8 cellular contexts compared by ENCODE assay signal in genomic region chr5:133824661-133825254, GRCh38.
DNase-seq lines count a peak whose midpoint lies in the region; ATAC-seq, FAIRE-seq and TF ChIP-seq lines count a peak whose summit lies in the region.

No MANE protein-coding gene starts in this region.

- no peaks in the 10 kb centered on the region for H3K27me3 ChIP-seq in effector memory CD4-positive, alpha-beta T cell (replicated peaks; ENCODE audit: control insufficient read depth, insufficient read depth, low read length, poor library complexity, severe bottlenecking)
- H3K27me3 ChIP-seq in transverse colon, result peaks cover 5% of the 10 kb centered on the region

- TF ChIP-seq POLR2A in transverse colon (IDR thresholded peaks at IDR 0.05), result no peak

- H3K36me3 ChIP-seq in effector memory CD4-positive, alpha-beta T cell (ENCODE audit: control insufficient read depth, insufficient read depth, low read length), result no peaks in the 10 kb centered on the region
- H3K36me3 ChIP-seq in transverse colon, result no peaks in the 10 kb centered on the region

- 56 to 82% methylated on average over 4 to 6 of the region's 6 CpGs for WGBS in transverse colon (ENCODE audit: low coverage in 1 of 2), 2 donors

- no peak overlapping the region for H3K27ac ChIP-seq in effector memory CD4-positive, alpha-beta T cell (ENCODE audit: insufficient read depth, low read length, poor library complexity, severe bottlenecking)
- no peak overlapping the region for H3K27ac ChIP-seq in transverse colon

- DNase-seq in GM20000 (ENCODE audit: low spot score) (peak; percentile 68), kidney tubule cell (ENCODE audit: low spot score) (peak; percentile 82), frontal cortex (ENCODE audit: low spot score in 2 of 2) (no peak), medulla oblongata (ENCODE audit: extremely low spot score) (no peak), transverse colon (no peak)
- no peak for DNase-seq in effector memory CD4-positive, alpha-beta T cell

- no peak for FAIRE-seq in frontal cortex (lab: Jason Lieb, UNC)

- in situ Hi-C loops in transverse colon (cut with MboI; ENCODE audit: low pct_ligation_motif_present in 1 of 4, low pct_unique_long_range_greater_than_20kb in 1 of 4, low sequenced_read_pairs in 3 of 4), result no loop called here

- TF ChIP-seq EP300 in transverse colon (IDR thresholded peaks at IDR 0.05; ENCODE audit: low read depth), result no peak

- H3K9me3 ChIP-seq in effector memory CD4-positive, alpha-beta T cell (ENCODE audit: control insufficient read depth, low read length), result no peaks in the 10 kb centered on the region
- H3K9me3 ChIP-seq in transverse colon, result no peaks in the 10 kb centered on the region

- ATAC-seq in GM18508 (IDR thresholded peaks at IDR 0.05; ENCODE audit: insufficient read depth, unreplicated experiment) (peak; percentile 44), HG03342 (IDR thresholded peaks at IDR 0.05; ENCODE audit: unreplicated experiment) (peak; percentile 72)

- no peak for TF ChIP-seq CTCF in GM20000 (IDR thresholded peaks at IDR 0.05; ENCODE audit: extremely low read depth, missing control alignments)
- no peak for TF ChIP-seq CTCF in transverse colon (IDR thresholded peaks at IDR 0.05)

- intact Hi-C loops in transverse colon (cut with DNase I; ENCODE audit: low total_unique reads), result no loop called here

- no peak overlapping the region for H3K4me3 ChIP-seq in effector memory CD4-positive, alpha-beta T cell (ENCODE audit: insufficient read depth, low read depth, low read length, poor library complexity, severe bottlenecking)
- no peak overlapping the region for H3K4me3 ChIP-seq in transverse colon

- H3K4me1 ChIP-seq in effector memory CD4-positive, alpha-beta T cell (ENCODE audit: control insufficient read depth, insufficient read depth, low read length, poor library complexity, severe bottlenecking), result no peaks in the 10 kb centered on the region
- H3K4me1 ChIP-seq in transverse colon, result peaks cover 0 to 3% (median 0%) of the 10 kb centered on the region in 4 donors

Comparison
In these comparisons a context has a peak if more than half of its experiments do, and no peak if none do; other contexts are left out.
1. DNase-seq: peak in GM20000 (single experiment) and kidney tubule cell (single experiment); none in frontal cortex (0 of 2), effector memory CD4-positive, alpha-beta T cell (0 of 3), medulla oblongata (single experiment) and transverse colon (single experiment).